8 cellular contexts compared by ENCODE assay signal in genomic region chr6:31497595-31498476, GRCh38. TPM values are rescaled to one million over a fixed set of nuclear protein-coding genes. Genes with fewer than 3 reads are reported as not detected.
DNase-seq lines count a peak whose midpoint lies in the region; ATAC-seq and TF ChIP-seq lines count a peak whose summit lies in the region.

MICB (plus strand) TSS chr6:31498145; CDS start chr6:31498194, 49 bp downstream.

- peaks cover 45% of the 10 kb centered on the region for H3K4me1 ChIP-seq in CD4-positive, CD25-positive, alpha-beta regulatory T cell (ENCODE audit: control insufficient read depth, insufficient read depth, low read length, poor library complexity, severe bottlenecking)
- H3K4me1 ChIP-seq in right atrium auricular region (peaks cover 0 to 23% of the 10 kb centered on the region in 2 donors), aorta (ENCODE audit: control insufficient read depth in 1 of 2, insufficient read depth in 2 of 2, low read length in 2 of 2) (peaks cover 0 to 1% of the 10 kb centered on the region in 2 donors)

- H3K27ac Mint-ChIP-seq in CD4-positive, CD25-positive, alpha-beta regulatory T cell: peak within 1 kb of the TSS; percentile 90 to 94 (median 93)

- WGBS in aorta, 2 donors: 1% methylated on average over 54 to 61 of the region's 61 CpGs

- intact Hi-C loops in T-helper 1 cell treated with Interleukin-12 subunit alpha and Interleukin-12 subunit beta and Interleukin-4 antibody, amounts not matched to agents 30 ng/mL and 1 ng/mL, for 36 hours (cut with micrococcal nuclease): loop anchor here (1.0 to 10.0 kb wide), 9 partner anchors 44 to 1477 kb away; partner anchors contain the start of genes BAG6, CLIC1, DDX39B and GNL1
- intact Hi-C loops in aorta (cut with DNase I): loop anchor here in 1 of 2 donors (5.0 kb wide), 1 partner anchor 99 kb away; no protein-coding TSS in a partner anchor

- peak within 1 kb of the TSS; percentile 80 for H3K4me3 ChIP-seq in CD4-positive, CD25-positive, alpha-beta regulatory T cell (ENCODE audit: low read depth, low read length)
- peak within 1 kb of the TSS; percentile 41 to 59 for H3K4me3 ChIP-seq in right atrium auricular region
- peak within 1 kb of the TSS; percentile 2 to 70 for H3K4me3 ChIP-seq in aorta (ENCODE audit: low read length in 2 of 2)

- DNase-seq in CD4-positive, CD25-positive, alpha-beta regulatory T cell: peak; percentile 78 to 91 (median 84)
- peak; percentile 77 for DNase-seq in amniotic stem cell (lab: John Stamatoyannopoulos, UW)
- peak; percentile 83 for DNase-seq in right atrium auricular region (ENCODE audit: low spot score)
- peak; percentile 84 for DNase-seq in renal cortical epithelial cell (ENCODE audit: low read depth)
- peak; percentile 83 to 89 for DNase-seq in aorta

- peaks cover 28 to 82% (median 61%) of the 10 kb centered on the region in 4 donors for H3K4me1 Mint-ChIP-seq in CD4-positive, CD25-positive, alpha-beta regulatory T cell

- H3K27me3 ChIP-seq in CD4-positive, CD25-positive, alpha-beta regulatory T cell (ENCODE audit: control insufficient read depth, insufficient read depth, low read length): no peaks in the 10 kb centered on the region
- H3K27me3 ChIP-seq in right atrium auricular region (no peaks in the 10 kb centered on the region), aorta (ENCODE audit: control insufficient read depth in 1 of 2, insufficient read depth in 2 of 2, low read length in 1 of 2) (no peaks in the 10 kb centered on the region)

- no peaks in the 10 kb centered on the region for H3K36me3 ChIP-seq in CD4-positive, CD25-positive, alpha-beta regulatory T cell (ENCODE audit: control insufficient read depth, insufficient read depth, low read length)
- no peaks in the 10 kb centered on the region for H3K36me3 ChIP-seq in right atrium auricular region
- H3K36me3 ChIP-seq in aorta (ENCODE audit: control insufficient read depth in 1 of 2, insufficient read depth in 2 of 2, low read length in 1 of 2): no peaks in the 10 kb centered on the region

- H3K9me3 Mint-ChIP-seq in CD4-positive, CD25-positive, alpha-beta regulatory T cell: peaks cover 0 to 1% (median 0%) of the 10 kb centered on the region in 7 donors

- peak within 1 kb of the TSS; percentile 81 for H3K27ac ChIP-seq in CD4-positive, CD25-positive, alpha-beta regulatory T cell (ENCODE audit: insufficient read depth, low read length, poor library complexity, severe bottlenecking)
- H3K27ac ChIP-seq in right atrium auricular region (peak within 1 kb of the TSS; percentile 30 to 72), aorta (ENCODE audit: low read depth in 1 of 2, low read length in 2 of 2) (peak within 1 kb of the TSS in 1 of 2 donors; percentile 17)

- no peaks in the 10 kb centered on the region for H3K27me3 Mint-ChIP-seq in CD4-positive, CD25-positive, alpha-beta regulatory T cell

- no peak for TF ChIP-seq CTCF in right atrium auricular region (IDR thresholded peaks at IDR 0.05)

- no peak for TF ChIP-seq EP300 in Ishikawa (IDR thresholded peaks at IDR 0.05; ENCODE audit: borderline replicate concordance)

- ATAC-seq in CD4-positive, CD25-positive, alpha-beta regulatory T cell (ENCODE audit: low read depth in 2 of 2): peak; percentile 72 to 73
- ATAC-seq in GM19452 (IDR thresholded peaks at IDR 0.05; ENCODE audit: unreplicated experiment) (peak; percentile 52), aorta (ENCODE audit: low FRiP score) (peak; percentile 77)

- peaks cover 4% of the 10 kb centered on the region for H3K36me3 Mint-ChIP-seq in CD4-positive, CD25-positive, alpha-beta regulatory T cell

- H3K4me3 Mint-ChIP-seq in CD4-positive, CD25-positive, alpha-beta regulatory T cell: peak within 1 kb of the TSS; percentile 81 to 95 (median 94)

- H3K9me3 ChIP-seq in CD4-positive, CD25-positive, alpha-beta regulatory T cell (ENCODE audit: control insufficient read depth in 2 of 2, low read length in 2 of 2): no peaks in the 10 kb centered on the region
- H3K9me3 ChIP-seq in right atrium auricular region: no peaks in the 10 kb centered on the region
- no peaks in the 10 kb centered on the region for H3K9me3 ChIP-seq in aorta (ENCODE audit: control insufficient read depth, low read length)

- TF ChIP-seq RAD21 in Ishikawa (IDR thresholded peaks at IDR 0.05; ENCODE audit: low read depth): no peak

TF ChIP-seq in Ishikawa, 13 proteins besides CTCF, POLR2A, EP300 and RAD21:
- TF ChIP-seq TEAD4 (IDR thresholded peaks at IDR 0.05): no peak
- peak; percentile 43 for TF ChIP-seq USF1 (IDR thresholded peaks at IDR 0.05)
- TF ChIP-seq TCF12 (IDR thresholded peaks at IDR 0.05; ENCODE audit: low read depth): no peak
- no peak for TF ChIP-seq CEBPB (IDR thresholded peaks at IDR 0.05)
- peak; percentile 84 for TF ChIP-seq ZBTB7A (IDR thresholded peaks at IDR 0.05; ENCODE audit: low read depth)
- TF ChIP-seq YY1 (IDR thresholded peaks at IDR 0.05; ENCODE audit: low read depth): no peak
- no peak for TF ChIP-seq EGR1 (IDR thresholded peaks at IDR 0.05)
- peak; percentile 39; the same call in 1 of the 2 replicates for TF ChIP-seq TAF1 (IDR thresholded peaks at IDR 0.05; ENCODE audit: low read depth)
- no peak for TF ChIP-seq NFIC (IDR thresholded peaks at IDR 0.05)
- no peak for TF ChIP-seq REST (IDR thresholded peaks at IDR 0.05; ENCODE audit: low read depth)
- no peak for TF ChIP-seq CREB1 (IDR thresholded peaks at IDR 0.05; ENCODE audit: low read depth)
- TF ChIP-seq FOXM1 (IDR thresholded peaks at IDR 0.05; ENCODE audit: borderline replicate concordance, low read depth): no peak
- TF ChIP-seq MAX (IDR thresholded peaks at IDR 0.05): peak; percentile 23; the same call in 1 of the 2 replicates
TF ChIP-seq in Ishikawa: peak in this region for 4.

RNA-seq across cellular contexts. Expression of gene MICB, which starts in this region (rescaled TPM):
- total RNA-seq in CD4-positive, CD25-positive, alpha-beta regulatory T cell: 22.0 TPM
- polyA plus RNA-seq in CD4-positive, CD25-positive, alpha-beta regulatory T cell: 10 to 100 TPM in 3 of 4 donors, 1 to 10 TPM in 1; 7.8 to 13.7 (median 12.3) TPM
- total RNA-seq in T-helper 1 cell treated with Interleukin-12 subunit alpha and Interleukin-12 subunit beta and Interleukin-4 antibody, amounts not matched to agents 30 ng/mL and 1 ng/mL, for 36 hours: 55.3 and 58.5 TPM in 2 replicates
- 1 to 10 TPM; 1.6 to 3.1 TPM for total RNA-seq in right atrium auricular region
- 5.3 and 17.5 TPM in 2 replicates for total RNA-seq in renal cortical epithelial cell
- total RNA-seq in aorta: 1 to 10 TPM; 4.7 to 6.2 TPM
- 1 to 10 TPM; 1.8 to 3.5 TPM for polyA plus RNA-seq in aorta
